ENCODE assay signal across 7 cellular contexts in genomic region chr2:171811229-171811628, GRCh38.
DNase-seq lines count a peak whose midpoint lies in the region; ATAC-seq and TF ChIP-seq lines count a peak whose summit lies in the region.

No MANE protein-coding gene starts in this region.

- no peak overlapping the region for H3K27ac Mint-ChIP-seq in progenitor cell of endocrine pancreas

- DNase-seq in GM13976 (ENCODE audit: low spot score) (peak; percentile 16), NCI-H2196 treated with DMSO at 0.1 percent for 48 hours (lab: John Stamatoyannopoulos, UW; ENCODE audit: unreplicated experiment) (peak; percentile 5), dedifferentiated amniotic fluid mesenchymal stem cell (ENCODE audit: extremely low spot score) (peak; percentile 33), progenitor cell of endocrine pancreas (ENCODE audit: low spot score, unreplicated experiment) (no peak), globus pallidus (ENCODE audit: low spot score) (no peak)
- no peak for DNase-seq in activated CD4-positive, alpha-beta T cell treated with anti-CD3 and anti-CD28 coated beads for 48 hours

- TF ChIP-seq CTCF in GM13976 (IDR thresholded peaks at IDR 0.05; ENCODE audit: borderline replicate concordance, control extremely low read depth, extremely low read depth, insufficient read depth, missing control alignments), result no peak
- peak; percentile 34 for TF ChIP-seq CTCF in progenitor cell of endocrine pancreas (IDR thresholded peaks at IDR 0.05; ENCODE audit: unreplicated experiment)

- H3K4me3 Mint-ChIP-seq in progenitor cell of endocrine pancreas (ENCODE audit: low read depth), result no peak overlapping the region

- peaks cover 36% of the 10 kb centered on the region for H3K27me3 Mint-ChIP-seq in progenitor cell of endocrine pancreas

- in situ Hi-C loops in GM13976 (cut with MboI; ENCODE audit: low sequenced_read_pairs, unreplicated experiment), result no loop called here

- no peak for ATAC-seq in GM21381 (IDR thresholded peaks at IDR 0.05; ENCODE audit: unreplicated experiment)

- H3K4me1 Mint-ChIP-seq in progenitor cell of endocrine pancreas (ENCODE audit: low read depth), result peaks cover 20% of the 10 kb centered on the region

- no peaks in the 10 kb centered on the region for H3K9me3 Mint-ChIP-seq in progenitor cell of endocrine pancreas (ENCODE audit: low read depth)

- peaks cover 3% of the 10 kb centered on the region for H3K36me3 Mint-ChIP-seq in progenitor cell of endocrine pancreas (ENCODE audit: insufficient read depth)

Comparison
In these comparisons a context has a peak if more than half of its experiments do, and no peak if none do; other contexts are left out.
1. DNase-seq: peak in GM13976 (single experiment), NCI-H2196 treated with DMSO at 0.1 percent for 48 hours (single experiment) and dedifferentiated amniotic fluid mesenchymal stem cell (single experiment); none in progenitor cell of endocrine pancreas (single experiment), globus pallidus (single experiment) and activated CD4-positive, alpha-beta T cell treated with anti-CD3 and anti-CD28 coated beads for 48 hours (single experiment).